Comparison of ENCODE assay signal across 13 cellular contexts in the genomic region with DNA sequence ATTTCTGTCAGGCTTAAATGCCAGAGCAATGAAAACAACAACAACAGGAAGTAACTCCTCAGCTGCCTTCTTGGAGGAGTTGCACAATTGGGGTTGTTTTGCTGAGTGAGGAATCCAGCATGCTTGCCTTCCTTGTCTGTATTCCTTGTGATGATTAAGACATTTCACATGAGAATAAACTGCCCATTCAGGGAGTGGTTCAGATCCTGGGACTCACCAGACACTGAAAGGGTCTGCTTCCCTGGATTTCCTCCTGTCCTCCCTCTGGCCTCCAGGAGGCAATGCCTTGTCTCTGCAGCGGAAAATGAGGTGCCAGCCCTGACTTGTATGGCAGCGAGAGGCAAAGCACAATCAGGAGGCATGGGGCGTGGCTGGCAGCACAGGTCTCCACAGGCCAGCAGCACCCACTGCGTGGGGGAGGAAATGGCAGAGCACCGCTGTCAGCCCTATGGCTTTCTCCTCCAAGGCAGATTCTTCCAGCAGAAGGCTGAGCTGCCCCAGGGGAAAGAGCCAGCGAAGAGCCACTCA. TPM values are rescaled to one million over a fixed set of nuclear protein-coding genes. Genes with fewer than 3 reads are reported as not detected.
DNase-seq lines count a peak whose midpoint lies in the region; ATAC-seq, FAIRE-seq and TF ChIP-seq lines count a peak whose summit lies in the region.
"Had no signal": no experiment of that assay in that cellular context is flagged by ENCODE, and none has a peak within 500 bp of the region (broad histone marks: within the 10 kb centered on the region; RNA-seq: fewer than 3 reads in every experiment).

No MANE protein-coding gene starts in this region.

- H3K4me1 ChIP-seq in breast epithelium (no peaks in the 10 kb centered on the region), upper lobe of right lung (peaks cover 5% of the 10 kb centered on the region)
- H3K4me1 ChIP-seq: A549 had no signal

- H3K36me3 ChIP-seq in breast epithelium (no peaks in the 10 kb centered on the region), bronchial epithelial cell (ENCODE audit: control insufficient read depth, insufficient read depth, low read length) (no peaks in the 10 kb centered on the region), upper lobe of right lung (no peaks in the 10 kb centered on the region)

- TF ChIP-seq CTCF in MCF 10A (IDR thresholded peaks at IDR 0.05; ENCODE audit: unreplicated experiment) (no peak), breast epithelium (IDR thresholded peaks at IDR 0.05) (no peak), bronchial epithelial cell (IDR thresholded peaks at IDR 0.05; ENCODE audit: insufficient read depth, low read length, severe bottlenecking) (peak; percentile 54), upper lobe of right lung (IDR thresholded peaks at IDR 0.05) (no peak), natural killer cell (IDR thresholded peaks at IDR 0.05) (no peak)

- H3K4me3 Mint-ChIP-seq in MCF 10A (ENCODE audit: unreplicated experiment) (peak overlapping the region; percentile 35), natural killer cell (no peak overlapping the region)
- H3K4me3 Mint-ChIP-seq: memory B cell had no signal

- H3K27ac ChIP-seq in breast epithelium (peak overlapping the region in 1 of 2 donors; percentile 48), upper lobe of right lung (peak overlapping the region; percentile 33)
- H3K27ac ChIP-seq: A549, VCaP had no signal

- peaks cover 19% of the 10 kb centered on the region for H3K4me1 Mint-ChIP-seq in MCF 10A (ENCODE audit: insufficient read depth, unreplicated experiment)
- no peaks in the 10 kb centered on the region for H3K4me1 Mint-ChIP-seq in natural killer cell
- H3K4me1 Mint-ChIP-seq: memory B cell had no signal

- intact Hi-C loops in MCF 10A (cut with micrococcal nuclease), result loop anchor here (2.0 kb wide), 1 partner anchor 128 kb away; no protein-coding TSS in a partner anchor
- intact Hi-C loops in breast epithelium (cut with DNase I; ENCODE audit: low total_unique reads), result no loop called here
- intact Hi-C loops in upper lobe of right lung (cut with DNase I), result no loop called here
- intact Hi-C loops in natural killer cell (cut with micrococcal nuclease), result no loop called here

- POLR2A ChIA-PET in MCF 10A (lab: Yijun Ruan, JAX), result interaction anchor here (0.5 to 2.8 kb wide), 16 partner anchors 13 to 373 kb away, joined by 3 to 10 read pairs (median 4); a partner anchor contains a TSS

- H3K9me3 ChIP-seq in breast epithelium, result no peaks in the 10 kb centered on the region
- no peaks in the 10 kb centered on the region for H3K9me3 ChIP-seq in upper lobe of right lung

- H3K27me3 ChIP-seq in breast epithelium (no peaks in the 10 kb centered on the region), bronchial epithelial cell (ENCODE audit: control insufficient read depth, insufficient read depth, low read length) (no peaks in the 10 kb centered on the region), upper lobe of right lung (no peaks in the 10 kb centered on the region)

- DNase-seq in MCF 10A (ENCODE audit: unreplicated experiment) (peak; percentile 84), breast epithelium (ENCODE audit: low spot score in 2 of 2) (no peak), bronchial epithelial cell (ENCODE audit: low read depth) (peak; percentile 99), kidney tubule cell (ENCODE audit: low spot score) (peak; percentile 50), upper lobe of right lung (no peak), natural killer cell (no peak)
- DNase-seq: activated naive CD4-positive, alpha-beta T cell treated with anti-CD3 and anti-CD28 coated beads, Interleukin-2, amount 50 U/mL, for 16 hours; stimulated activated CD4-positive, alpha-beta T cell treated with anti-CD3 and anti-CD28 coated beads, Interleukin-2, amount 100 ng/mL, for 48 hours had no signal

- H3K27ac Mint-ChIP-seq in MCF 10A (ENCODE audit: low read depth, unreplicated experiment) (peak overlapping the region; percentile 96), natural killer cell (no peak overlapping the region)
- H3K27ac Mint-ChIP-seq: memory B cell had no signal

- no TSS peak for BruUV-seq in MCF 10A (replicated peaks; lab: Mats Ljungman, UMichigan)

- peak; percentile 72 for ATAC-seq in upper lobe of right lung
- no peak for ATAC-seq in HG03135 (IDR thresholded peaks at IDR 0.05; ENCODE audit: unreplicated experiment)
- no peak for ATAC-seq in natural killer cell
- no peak for ATAC-seq in GM19397 (IDR thresholded peaks at IDR 0.05; ENCODE audit: unreplicated experiment)

- CTCF ChIA-PET in MCF 10A (lab: Yijun Ruan, JAX), result interaction anchor here (0.6 to 4.8 kb wide), 16 partner anchors 9 to 1015 kb away, joined by 3 to 47 read pairs (median 4); no protein-coding TSS in a partner anchor

- H3K4me3 ChIP-seq in breast epithelium (no peak overlapping the region), bronchial epithelial cell (ENCODE audit: low read depth, low read length) (no peak overlapping the region), upper lobe of right lung (no peak overlapping the region)
- H3K4me3 ChIP-seq: A549 had no signal

- H3K9me3 Mint-ChIP-seq in MCF 10A (ENCODE audit: unreplicated experiment), result no peaks in the 10 kb centered on the region
- H3K9me3 Mint-ChIP-seq in natural killer cell, result no peaks in the 10 kb centered on the region

- peak; percentile 99 for FAIRE-seq in bronchial epithelial cell (lab: Jason Lieb, UNC)
- FAIRE-seq: A549 had no signal

- H3K36me3 Mint-ChIP-seq in MCF 10A (ENCODE audit: insufficient read depth, unreplicated experiment) (peaks cover 13% of the 10 kb centered on the region), natural killer cell (no peaks in the 10 kb centered on the region)

- no peak for TF ChIP-seq POLR2A in breast epithelium (IDR thresholded peaks at IDR 0.05)

- H3K27me3 Mint-ChIP-seq in MCF 10A (ENCODE audit: insufficient read depth, unreplicated experiment) (no peaks in the 10 kb centered on the region), natural killer cell (ENCODE audit: low read depth in 2 of 2) (no peaks in the 10 kb centered on the region)
- H3K27me3 Mint-ChIP-seq: memory B cell had no signal

RNA-seq across cellular contexts. Expression of a gene that starts 41.5 kb away (rescaled TPM):
- total RNA-seq in MCF 10A (2022) (not detected in 2 replicates), breast epithelium (1 to 10 TPM in 1 of 3 donors, not detected in 2; 1.3 TPM), bronchial epithelial cell (not detected in 2 replicates), upper lobe of right lung (2.1 TPM), natural killer cell (not detected)

RNA-seq across cellular contexts. Expression of a gene that starts 45.4 kb away (rescaled TPM):
- total RNA-seq in MCF 10A (2022), result 152 and 190 TPM in 2 replicates
- 100 to 1,000 TPM in 2 of 3 donors, 10 to 100 TPM in 1; 76.5 to 109 (median 109) TPM for total RNA-seq in breast epithelium
- total RNA-seq in bronchial epithelial cell, result 171 and 219 TPM in 2 replicates
- 106 TPM for total RNA-seq in upper lobe of right lung
- 10 to 100 TPM; 34.7 to 50.2 (median 42.4) TPM for total RNA-seq in natural killer cell

Comparison
In these comparisons a context has a peak if more than half of its experiments do, and no peak if none do; other contexts are left out.
1. DNase-seq: peak in MCF 10A (single experiment), bronchial epithelial cell (single experiment) and kidney tubule cell (single experiment); none in breast epithelium (0 of 2), upper lobe of right lung (single experiment) and natural killer cell (single experiment).